Comparison of ENCODE assay signal across 11 cellular contexts in genomic region chr2:205712508-205712907, GRCh38. TPM values are rescaled to one million over a fixed set of nuclear protein-coding genes. Genes with fewer than 3 reads are reported as not detected.
DNase-seq lines count a peak whose midpoint lies in the region; ATAC-seq and TF ChIP-seq lines count a peak whose summit lies in the region.
"Had no signal": no experiment of that assay in that cellular context is flagged by ENCODE, and none has a peak within 500 bp of the region (broad histone marks: within the 10 kb centered on the region; RNA-seq: fewer than 3 reads in every experiment).

No MANE protein-coding gene starts in this region.

- no peak overlapping the region for H3K4me3 ChIP-seq in AG04449 (ENCODE audit: low read depth, low read length)
- H3K4me3 ChIP-seq: lung had no signal

- intact Hi-C loops in dendritic cell treated with granulocyte-macrophage colony-stimulating factor and Interleukin-4, amounts not matched to agents 40 ng/mL and 50 ng/mL, for 4 days (cut with micrococcal nuclease): no loop called here

- peaks cover 77% of the 10 kb centered on the region for H3K4me1 Mint-ChIP-seq in dendritic cell treated with granulocyte-macrophage colony-stimulating factor and Interleukin-4, amounts not matched to agents 40 ng/mL and 50 ng/mL, for 4 days (ENCODE audit: low read depth)
- H3K4me1 Mint-ChIP-seq in naive B cell: peaks cover 29 to 72% (median 59%) of the 10 kb centered on the region in 3 donors
- no peaks in the 10 kb centered on the region for H3K4me1 Mint-ChIP-seq in stimulated activated effector memory CD8-positive, alpha-beta T cell treated with anti-CD3 and anti-CD28 coated beads, Interleukin-12 subunit alpha, Interleukin-12 subunit beta, amount 100 ng/mL, for 72 hours

- ATAC-seq in naive B cell (ENCODE audit: low read depth in 2 of 2): peak; percentile 59 to 66
- ATAC-seq in stimulated activated effector memory CD8-positive, alpha-beta T cell treated with anti-CD3 and anti-CD28 coated beads, Interleukin-12 subunit alpha, Interleukin-12 subunit beta, amount 100 ng/mL, for 72 hours: no peak
- no peak for ATAC-seq in HG02973 (IDR thresholded peaks at IDR 0.05; ENCODE audit: unreplicated experiment)
- no peak for ATAC-seq in HG03342 (IDR thresholded peaks at IDR 0.05; ENCODE audit: unreplicated experiment)
- ATAC-seq: WTC11 had no signal

- no peak overlapping the region for H3K4me3 Mint-ChIP-seq in dendritic cell treated with granulocyte-macrophage colony-stimulating factor and Interleukin-4, amounts not matched to agents 40 ng/mL and 50 ng/mL, for 4 days
- no peak overlapping the region for H3K4me3 Mint-ChIP-seq in naive B cell
- H3K4me3 Mint-ChIP-seq in stimulated activated effector memory CD8-positive, alpha-beta T cell treated with anti-CD3 and anti-CD28 coated beads, Interleukin-12 subunit alpha, Interleukin-12 subunit beta, amount 100 ng/mL, for 72 hours: no peak overlapping the region
- H3K4me3 Mint-ChIP-seq: WTC11 had no signal

- peaks cover 3% of the 10 kb centered on the region for H3K27me3 Mint-ChIP-seq in dendritic cell treated with granulocyte-macrophage colony-stimulating factor and Interleukin-4, amounts not matched to agents 40 ng/mL and 50 ng/mL, for 4 days
- no peaks in the 10 kb centered on the region for H3K27me3 Mint-ChIP-seq in naive B cell

- CTCF ChIA-PET in AG04449 (lab: Yijun Ruan, JAX): interaction anchor here (0.6 to 4.2 kb wide), 7 partner anchors 8 to 34 kb away, joined by 3 to 26 read pairs (median 4); no protein-coding TSS in a partner anchor

- DNase-seq in AG04449 (ENCODE audit: low read depth, low spot score) (peak; percentile 41), HS-5 (ENCODE audit: low read depth) (peak; percentile 28), naive B cell (peak; percentile 32), NCI-H2029 (lab: John Stamatoyannopoulos, UW) (no peak)
- no peak for DNase-seq in stimulated activated effector memory CD8-positive, alpha-beta T cell treated with anti-CD3 and anti-CD28 coated beads, Interleukin-12 subunit alpha, Interleukin-12 subunit beta, amount 100 ng/mL, for 72 hours (ENCODE audit: low spot score in 2 of 2)
- DNase-seq: NCI-H1436 had no signal

- H3K36me3 Mint-ChIP-seq in dendritic cell treated with granulocyte-macrophage colony-stimulating factor and Interleukin-4, amounts not matched to agents 40 ng/mL and 50 ng/mL, for 4 days (ENCODE audit: low read depth): peaks cover 81% of the 10 kb centered on the region
- no peaks in the 10 kb centered on the region for H3K36me3 Mint-ChIP-seq in naive B cell
- H3K36me3 Mint-ChIP-seq in stimulated activated effector memory CD8-positive, alpha-beta T cell treated with anti-CD3 and anti-CD28 coated beads, Interleukin-12 subunit alpha, Interleukin-12 subunit beta, amount 100 ng/mL, for 72 hours: no peaks in the 10 kb centered on the region

- TF ChIP-seq CTCF in AG04449 (IDR thresholded peaks at IDR 0.05; ENCODE audit: insufficient read depth, low read length, missing control alignments): no peak

- POLR2A ChIA-PET in AG04449 (lab: Yijun Ruan, JAX): interaction anchor here (1.4 to 2.3 kb wide), 3 partner anchors 14 to 19 kb away, joined by 5 to 10 read pairs (median 5); no protein-coding TSS in a partner anchor

- peak overlapping the region; percentile 59 for H3K27ac Mint-ChIP-seq in dendritic cell treated with granulocyte-macrophage colony-stimulating factor and Interleukin-4, amounts not matched to agents 40 ng/mL and 50 ng/mL, for 4 days
- peak overlapping the region in 5 of 6 donors; percentile 12 to 92 (median 74) for H3K27ac Mint-ChIP-seq in naive B cell
- no peak overlapping the region for H3K27ac Mint-ChIP-seq in stimulated activated effector memory CD8-positive, alpha-beta T cell treated with anti-CD3 and anti-CD28 coated beads, Interleukin-12 subunit alpha, Interleukin-12 subunit beta, amount 100 ng/mL, for 72 hours
- H3K27ac Mint-ChIP-seq: WTC11 had no signal

- H3K9me3 Mint-ChIP-seq in dendritic cell treated with granulocyte-macrophage colony-stimulating factor and Interleukin-4, amounts not matched to agents 40 ng/mL and 50 ng/mL, for 4 days: no peaks in the 10 kb centered on the region
- no peaks in the 10 kb centered on the region for H3K9me3 Mint-ChIP-seq in naive B cell
- H3K9me3 Mint-ChIP-seq in stimulated activated effector memory CD8-positive, alpha-beta T cell treated with anti-CD3 and anti-CD28 coated beads, Interleukin-12 subunit alpha, Interleukin-12 subunit beta, amount 100 ng/mL, for 72 hours: no peaks in the 10 kb centered on the region

RNA-seq across cellular contexts. Expression of gene NRP2, which starts 30.2 kb away (rescaled TPM):
- polyA plus RNA-seq in naive B cell (ENCODE audit: low read depth in 6 of 6): 1 to 10 TPM in 4 of 6 donors, under 1 TPM in 2; 0.49 to 7.6 (median 2.0) TPM

Comparison
In these comparisons a context has a peak if more than half of its experiments do, and no peak if none do; other contexts are left out.
1. DNase-seq: peak in AG04449 (single experiment), HS-5 (single experiment) and naive B cell (single experiment); none in NCI-H2029 (single experiment) and stimulated activated effector memory CD8-positive, alpha-beta T cell treated with anti-CD3 and anti-CD28 coated beads, Interleukin-12 subunit alpha, Interleukin-12 subunit beta, amount 100 ng/mL, for 72 hours (0 of 2).
2. ATAC-seq: peak in naive B cell (2 of 2); none in stimulated activated effector memory CD8-positive, alpha-beta T cell treated with anti-CD3 and anti-CD28 coated beads, Interleukin-12 subunit alpha, Interleukin-12 subunit beta, amount 100 ng/mL, for 72 hours (single experiment), HG02973 (single experiment) and HG03342 (single experiment).